1 cellular context compared by ENCODE assay signal in the genomic region with DNA sequence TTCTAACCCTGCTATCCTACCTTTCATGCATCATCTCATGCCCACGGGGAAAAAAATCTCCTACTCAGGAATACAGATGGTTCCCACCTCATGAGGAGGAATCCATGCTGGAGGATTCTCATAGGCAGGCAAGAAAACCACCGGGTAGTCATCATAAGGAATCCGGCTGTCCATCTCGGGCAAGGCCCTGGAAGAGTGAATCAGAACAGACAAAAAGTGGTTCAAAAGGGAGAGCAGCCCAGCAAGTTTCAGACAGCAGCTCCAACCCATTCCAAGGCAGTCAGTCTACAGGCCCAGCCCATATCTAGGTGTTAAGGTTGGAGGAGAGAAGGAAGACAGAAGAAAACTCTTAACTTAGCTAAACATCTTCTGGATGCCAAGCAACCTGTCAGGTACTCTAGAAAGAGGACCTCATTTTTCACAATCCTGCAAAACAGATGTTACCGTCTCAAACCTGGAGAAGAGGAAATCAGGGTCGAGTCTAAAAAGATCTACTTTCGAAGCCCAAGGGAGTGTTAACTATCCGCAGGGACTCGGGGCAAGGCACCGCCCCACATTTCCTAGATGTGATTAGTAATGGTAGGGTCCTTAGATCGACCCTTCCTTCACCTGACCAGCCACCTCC.
TF ChIP-seq lines count a peak whose summit lies in the region.

No MANE protein-coding gene starts in this region.

TF ChIP-seq in GM23338, 12 proteins besides CTCF, POLR2A, EP300 and RAD21 (continued from another document):
- TF ChIP-seq, protein P1, sequence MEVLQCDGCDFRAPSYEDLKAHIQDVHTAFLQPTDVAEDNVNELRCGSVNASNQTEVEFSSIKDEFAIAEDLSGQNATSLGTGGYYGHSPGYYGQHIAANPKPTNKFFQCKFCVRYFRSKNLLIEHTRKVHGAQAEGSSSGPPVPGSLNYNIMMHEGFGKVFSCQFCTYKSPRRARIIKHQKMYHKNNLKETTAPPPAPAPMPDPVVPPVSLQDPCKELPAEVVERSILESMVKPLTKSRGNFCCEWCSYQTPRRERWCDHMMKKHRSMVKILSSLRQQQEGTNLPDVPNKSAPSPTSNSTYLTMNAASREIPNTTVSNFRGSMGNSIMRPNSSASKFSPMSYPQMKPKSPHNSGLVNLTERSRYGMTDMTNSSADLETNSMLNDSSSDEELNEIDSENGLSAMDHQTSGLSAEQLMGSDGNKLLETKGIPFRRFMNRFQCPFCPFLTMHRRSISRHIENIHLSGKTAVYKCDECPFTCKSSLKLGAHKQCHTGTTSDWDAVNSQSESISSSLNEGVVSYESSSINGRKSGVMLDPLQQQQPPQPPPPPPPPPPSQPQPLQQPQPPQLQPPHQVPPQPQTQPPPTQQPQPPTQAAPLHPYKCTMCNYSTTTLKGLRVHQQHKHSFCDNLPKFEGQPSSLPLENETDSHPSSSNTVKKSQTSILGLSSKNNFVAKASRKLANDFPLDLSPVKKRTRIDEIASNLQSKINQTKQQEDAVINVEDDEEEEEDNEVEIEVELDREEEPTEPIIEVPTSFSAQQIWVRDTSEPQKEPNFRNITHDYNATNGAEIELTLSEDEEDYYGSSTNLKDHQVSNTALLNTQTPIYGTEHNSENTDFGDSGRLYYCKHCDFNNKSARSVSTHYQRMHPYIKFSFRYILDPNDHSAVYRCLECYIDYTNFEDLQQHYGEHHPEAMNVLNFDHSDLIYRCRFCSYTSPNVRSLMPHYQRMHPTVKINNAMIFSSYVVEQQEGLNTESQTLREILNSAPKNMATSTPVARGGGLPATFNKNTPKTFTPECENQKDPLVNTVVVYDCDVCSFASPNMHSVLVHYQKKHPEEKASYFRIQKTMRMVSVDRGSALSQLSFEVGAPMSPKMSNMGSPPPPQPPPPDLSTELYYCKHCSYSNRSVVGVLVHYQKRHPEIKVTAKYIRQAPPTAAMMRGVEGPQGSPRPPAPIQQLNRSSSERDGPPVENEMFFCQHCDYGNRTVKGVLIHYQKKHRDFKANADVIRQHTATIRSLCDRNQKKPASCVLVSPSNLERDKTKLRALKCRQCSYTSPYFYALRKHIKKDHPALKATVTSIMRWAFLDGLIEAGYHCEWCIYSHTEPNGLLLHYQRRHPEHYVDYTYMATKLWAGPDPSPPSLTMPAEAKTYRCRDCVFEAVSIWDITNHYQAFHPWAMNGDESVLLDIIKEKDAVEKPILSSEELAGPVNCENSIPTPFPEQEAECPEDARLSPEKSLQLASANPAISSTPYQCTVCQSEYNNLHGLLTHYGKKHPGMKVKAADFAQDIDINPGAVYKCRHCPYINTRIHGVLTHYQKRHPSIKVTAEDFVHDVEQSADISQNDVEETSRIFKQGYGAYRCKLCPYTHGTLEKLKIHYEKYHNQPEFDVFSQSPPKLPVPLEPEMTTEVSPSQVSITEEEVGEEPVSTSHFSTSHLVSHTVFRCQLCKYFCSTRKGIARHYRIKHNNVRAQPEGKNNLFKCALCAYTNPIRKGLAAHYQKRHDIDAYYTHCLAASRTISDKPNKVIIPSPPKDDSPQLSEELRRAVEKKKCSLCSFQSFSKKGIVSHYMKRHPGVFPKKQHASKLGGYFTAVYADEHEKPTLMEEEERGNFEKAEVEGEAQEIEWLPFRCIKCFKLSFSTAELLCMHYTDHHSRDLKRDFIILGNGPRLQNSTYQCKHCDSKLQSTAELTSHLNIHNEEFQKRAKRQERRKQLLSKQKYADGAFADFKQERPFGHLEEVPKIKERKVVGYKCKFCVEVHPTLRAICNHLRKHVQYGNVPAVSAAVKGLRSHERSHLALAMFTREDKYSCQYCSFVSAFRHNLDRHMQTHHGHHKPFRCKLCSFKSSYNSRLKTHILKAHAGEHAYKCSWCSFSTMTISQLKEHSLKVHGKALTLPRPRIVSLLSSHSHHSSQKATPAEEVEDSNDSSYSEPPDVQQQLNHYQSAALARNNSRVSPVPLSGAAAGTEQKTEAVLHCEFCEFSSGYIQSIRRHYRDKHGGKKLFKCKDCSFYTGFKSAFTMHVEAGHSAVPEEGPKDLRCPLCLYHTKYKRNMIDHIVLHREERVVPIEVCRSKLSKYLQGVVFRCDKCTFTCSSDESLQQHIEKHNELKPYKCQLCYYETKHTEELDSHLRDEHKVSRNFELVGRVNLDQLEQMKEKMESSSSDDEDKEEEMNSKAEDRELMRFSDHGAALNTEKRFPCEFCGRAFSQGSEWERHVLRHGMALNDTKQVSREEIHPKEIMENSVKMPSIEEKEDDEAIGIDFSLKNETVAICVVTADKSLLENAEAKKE (CRISPR knock-in tag; IDR thresholded peaks at IDR 0.05): no peak
- TF ChIP-seq NANOG (IDR thresholded peaks at IDR 0.05; ENCODE audit: borderline replicate concordance) (no peak), ZNF114 (CRISPR knock-in tag; IDR thresholded peaks at IDR 0.05) (no peak), POLR2AphosphoS5 (IDR thresholded peaks at IDR 0.05; ENCODE audit: low read depth) (no peak), EZH2 (IDR thresholded peaks at IDR 0.05; ENCODE audit: low read depth, unreplicated experiment) (no peak), JUNB (IDR thresholded peaks at IDR 0.05; ENCODE audit: unreplicated experiment) (no peak), EZH2phosphoT487 (IDR thresholded peaks at IDR 0.05; ENCODE audit: unreplicated experiment) (no peak), STAT1 (IDR thresholded peaks at IDR 0.05; ENCODE audit: unreplicated experiment) (no peak)
- TF ChIP-seq, protein P2, sequence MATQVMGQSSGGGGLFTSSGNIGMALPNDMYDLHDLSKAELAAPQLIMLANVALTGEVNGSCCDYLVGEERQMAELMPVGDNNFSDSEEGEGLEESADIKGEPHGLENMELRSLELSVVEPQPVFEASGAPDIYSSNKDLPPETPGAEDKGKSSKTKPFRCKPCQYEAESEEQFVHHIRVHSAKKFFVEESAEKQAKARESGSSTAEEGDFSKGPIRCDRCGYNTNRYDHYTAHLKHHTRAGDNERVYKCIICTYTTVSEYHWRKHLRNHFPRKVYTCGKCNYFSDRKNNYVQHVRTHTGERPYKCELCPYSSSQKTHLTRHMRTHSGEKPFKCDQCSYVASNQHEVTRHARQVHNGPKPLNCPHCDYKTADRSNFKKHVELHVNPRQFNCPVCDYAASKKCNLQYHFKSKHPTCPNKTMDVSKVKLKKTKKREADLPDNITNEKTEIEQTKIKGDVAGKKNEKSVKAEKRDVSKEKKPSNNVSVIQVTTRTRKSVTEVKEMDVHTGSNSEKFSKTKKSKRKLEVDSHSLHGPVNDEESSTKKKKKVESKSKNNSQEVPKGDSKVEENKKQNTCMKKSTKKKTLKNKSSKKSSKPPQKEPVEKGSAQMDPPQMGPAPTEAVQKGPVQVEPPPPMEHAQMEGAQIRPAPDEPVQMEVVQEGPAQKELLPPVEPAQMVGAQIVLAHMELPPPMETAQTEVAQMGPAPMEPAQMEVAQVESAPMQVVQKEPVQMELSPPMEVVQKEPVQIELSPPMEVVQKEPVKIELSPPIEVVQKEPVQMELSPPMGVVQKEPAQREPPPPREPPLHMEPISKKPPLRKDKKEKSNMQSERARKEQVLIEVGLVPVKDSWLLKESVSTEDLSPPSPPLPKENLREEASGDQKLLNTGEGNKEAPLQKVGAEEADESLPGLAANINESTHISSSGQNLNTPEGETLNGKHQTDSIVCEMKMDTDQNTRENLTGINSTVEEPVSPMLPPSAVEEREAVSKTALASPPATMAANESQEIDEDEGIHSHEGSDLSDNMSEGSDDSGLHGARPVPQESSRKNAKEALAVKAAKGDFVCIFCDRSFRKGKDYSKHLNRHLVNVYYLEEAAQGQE (IDR thresholded peaks at IDR 0.05; ENCODE audit: unreplicated experiment): no peak
- TF ChIP-seq, protein P3, sequence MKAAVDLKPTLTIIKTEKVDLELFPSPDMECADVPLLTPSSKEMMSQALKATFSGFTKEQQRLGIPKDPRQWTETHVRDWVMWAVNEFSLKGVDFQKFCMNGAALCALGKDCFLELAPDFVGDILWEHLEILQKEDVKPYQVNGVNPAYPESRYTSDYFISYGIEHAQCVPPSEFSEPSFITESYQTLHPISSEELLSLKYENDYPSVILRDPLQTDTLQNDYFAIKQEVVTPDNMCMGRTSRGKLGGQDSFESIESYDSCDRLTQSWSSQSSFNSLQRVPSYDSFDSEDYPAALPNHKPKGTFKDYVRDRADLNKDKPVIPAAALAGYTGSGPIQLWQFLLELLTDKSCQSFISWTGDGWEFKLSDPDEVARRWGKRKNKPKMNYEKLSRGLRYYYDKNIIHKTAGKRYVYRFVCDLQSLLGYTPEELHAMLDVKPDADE (IDR thresholded peaks at IDR 0.05): no peak
